ENCODE assay signal across 27 cellular contexts in genomic region chr6:11028959-11029358, GRCh38. TPM values are rescaled to one million over a fixed set of nuclear protein-coding genes. Genes with fewer than 3 reads are reported as not detected.
DNase-seq lines count a peak whose midpoint lies in the region; ATAC-seq, FAIRE-seq and TF ChIP-seq lines count a peak whose summit lies in the region.
"Had no signal": no experiment of that assay in that cellular context is flagged by ENCODE, and none has a peak within 500 bp of the region (broad histone marks: within the 10 kb centered on the region; RNA-seq: fewer than 3 reads in every experiment).

No MANE protein-coding gene starts in this region.

- dilution Hi-C loops in keratinocyte (cut with MboI; ENCODE audit: extremely low pct_ligation_motif_present, low sequenced_read_pairs): no loop called here

- H3K9me1 ChIP-seq in keratinocyte (ENCODE audit: control insufficient read depth, extremely low read depth, insufficient read depth, low read length): no peaks in the 10 kb centered on the region

- FAIRE-seq in keratinocyte (lab: Jason Lieb, UNC): peak; percentile 51
- FAIRE-seq: A204.1, GM12878, GM12892, GM18507 had no signal

- H3K27ac ChIP-seq in HEK293 (ENCODE audit: extremely low read depth, low read depth, low read length): no peak overlapping the region
- H3K27ac ChIP-seq in keratinocyte (ENCODE audit: control insufficient read depth, insufficient read depth, low read length): no peak overlapping the region
- H3K27ac ChIP-seq: BLaER1 had no signal

- H3K79me2 ChIP-seq in keratinocyte (ENCODE audit: control insufficient read depth, insufficient read depth, low read length): no peaks in the 10 kb centered on the region

- no peak overlapping the region for H3K9ac ChIP-seq in keratinocyte (ENCODE audit: control insufficient read depth, extremely low read depth, insufficient read depth, low read length)
- H3K9ac ChIP-seq: BLaER1 had no signal

- no peaks in the 10 kb centered on the region for H4K20me1 ChIP-seq in keratinocyte (ENCODE audit: control insufficient read depth, extremely low read depth, insufficient read depth, low read length)

- H3K36me3 ChIP-seq in HEK293 (ENCODE audit: control insufficient read depth in 2 of 2, insufficient read depth in 1 of 2, low read length in 2 of 2) (no peaks in the 10 kb centered on the region), keratinocyte (ENCODE audit: control insufficient read depth in 2 of 2, extremely low read depth in 1 of 2, insufficient read depth in 2 of 2, low read length in 2 of 2) (no peaks in the 10 kb centered on the region)
- H3K36me3 ChIP-seq: BE2C had no signal

- CTCF ChIA-PET in HEK293 (lab: Yijun Ruan, JAX): interaction anchor here (0.6 to 1.0 kb wide), 2 partner anchors 19 to 38 kb away, joined by 3 to 6 read pairs; no protein-coding TSS in a partner anchor
- CTCF ChIA-PET in HEK293T (lab: Yijun Ruan, JAX): interaction anchor here (0.6 kb wide), 1 partner anchor 55 kb away, joined by 3 read pairs; no protein-coding TSS in a partner anchor

- TF ChIP-seq CTCF in HEK293 (tag by site-specific recombination; IDR thresholded peaks at IDR 0.05) (no peak), keratinocyte (optimal IDR thresholded peaks at IDR 0.05 in 1 of 3, IDR thresholded peaks at IDR 0.05 in 1 of 3, conservative IDR thresholded peaks at IDR 0.05 in 1 of 3; ENCODE audit: extremely low read depth in 1 of 3, insufficient read depth in 2 of 3, low read length in 3 of 3) (no peak)

- H3K4me3 ChIP-seq in HEK293 (ENCODE audit: low read depth, low read length) (no peak overlapping the region), keratinocyte (ENCODE audit: control insufficient read depth in 2 of 3, extremely low read depth in 1 of 3, insufficient read depth in 2 of 3, low read depth in 1 of 3, low read length in 3 of 3) (no peak overlapping the region)
- H3K4me3 ChIP-seq: BLaER1, GM12878 had no signal

- H2AFZ ChIP-seq in keratinocyte (ENCODE audit: control insufficient read depth, low read length): no peak overlapping the region

- H3K4me2 ChIP-seq in keratinocyte (ENCODE audit: control insufficient read depth, extremely low read depth, insufficient read depth, low read depth, low read length): peak overlapping the region; percentile 52
- H3K4me2 ChIP-seq: BLaER1 had no signal

- DNase-seq in HEK293T (ENCODE audit: extremely low spot score) (no peak), keratinocyte (ENCODE audit: low read depth, low spot score) (no peak), NCI-H187 treated with DMSO at 0.1 percent for 48 hours (lab: John Stamatoyannopoulos, UW) (no peak)
- no peak for DNase-seq in effector CD4-positive, alpha-beta T cell
- DNase-seq: 8988T; ACHN; BE2C; C1 segment of cervical spinal cord; CD4-positive, alpha-beta memory T cell; CD4-positive, CD25-positive, alpha-beta regulatory T cell; CD8-positive, alpha-beta memory T cell; COR-L47; DMS 273 treated with DMSO at 0.1 percent for 48 hours; DMS153; DMS53; DMS79; DND-41; EL; GDM1 had no signal

- no peak for ATAC-seq in GM21367 (IDR thresholded peaks at IDR 0.05; ENCODE audit: unreplicated experiment)
- ATAC-seq: GM12878 had no signal

- no peaks in the 10 kb centered on the region for H3K27me3 ChIP-seq in keratinocyte (ENCODE audit: control insufficient read depth, extremely low read depth, insufficient read depth, low read length)
- H3K27me3 ChIP-seq: BLaER1 had no signal

- H3K9me3 ChIP-seq in HEK293 (ENCODE audit: control insufficient read depth, insufficient read depth, low read depth, low read length) (no peaks in the 10 kb centered on the region), keratinocyte (ENCODE audit: control insufficient read depth, low read depth, low read length) (no peaks in the 10 kb centered on the region)
- H3K9me3 ChIP-seq: BE2C, BLaER1 had no signal

- peaks cover 24% of the 10 kb centered on the region for H3K4me1 ChIP-seq in HEK293 (ENCODE audit: control insufficient read depth, insufficient read depth, low read length)
- H3K4me1 ChIP-seq in keratinocyte (ENCODE audit: control insufficient read depth, extremely low read depth, insufficient read depth, low read length): peaks cover 15% of the 10 kb centered on the region
- H3K4me1 ChIP-seq: BE2C had no signal

- POLR2A ChIA-PET in HEK293 (lab: Yijun Ruan, JAX): no interaction called here
- POLR2A ChIA-PET in HEK293T (lab: Yijun Ruan, JAX): no interaction called here

TF ChIP-seq in HEK293, 187 proteins besides CTCF, POLR2A, EP300 and RAD21:
- TF ChIP-seq ZNF362 (tag by site-specific recombination; IDR thresholded peaks at IDR 0.05) (peak; percentile 65), ZNF394 (tag by site-specific recombination; IDR thresholded peaks at IDR 0.05; ENCODE audit: borderline replicate concordance) (no peak)

TF ChIP-seq in HEK293T, 16 proteins besides CTCF, POLR2A, EP300 and RAD21:
- no peak for TF ChIP-seq SP1 (IDR thresholded peaks at IDR 0.05)
- TF ChIP-seq FOXK2 (IDR thresholded peaks at IDR 0.05): no peak
- TF ChIP-seq ZNF384 (IDR thresholded peaks at IDR 0.05): 0 out of 2 replicates have a peak, but pooled peaks have one; percentile 31
- TF ChIP-seq NFRKB (IDR thresholded peaks at IDR 0.05): no peak
- TF ChIP-seq PKNOX1 (IDR thresholded peaks at IDR 0.05): no peak
- TF ChIP-seq BHLHE40 (IDR thresholded peaks at IDR 0.05; ENCODE audit: borderline replicate concordance): no peak

RNA-seq across cellular contexts. Expression of gene ELOVL2, which starts 15.1 kb away (rescaled TPM):
- polyA plus RNA-seq in keratinocyte: 0.04 to 0.10 TPM (median 0.05 TPM) in 3 replicates
- polyA plus RNA-seq in keratinocyte (2011; ENCODE audit: low read depth): not detected
- polyA plus RNA-seq in keratinocyte (2011; cell fraction: cytosol; rRNA removed): 0.01 and 0.04 TPM in 2 replicates
- polyA plus RNA-seq in keratinocyte (2011; cell fraction: nucleus; rRNA removed): 0.03 TPM in 1 of 2 replicates, not detected in the other
- polyA plus RNA-seq in keratinocyte (2012; ENCODE audit: low replicate concordance): 0.06 and 0.07 TPM in 2 replicates
- polyA minus RNA-seq in keratinocyte: 0.03 TPM in 1 of 3 replicates, not detected in the others
- not detected for polyA minus RNA-seq in keratinocyte (2011; cell fraction: cytosol; rRNA and poly(A)+ RNA removed)
- polyA minus RNA-seq in keratinocyte (2011; cell fraction: nucleus; rRNA and poly(A)+ RNA removed): not detected in 2 replicates
- polyA plus RNA-seq: CD14-positive monocyte; CD4-positive, alpha-beta memory T cell; CD4-positive, CD25-positive, alpha-beta regulatory T cell; CD8-positive, alpha-beta memory T cell had no signal
